ENCODE assay signal across 1 cellular context in genomic region chr6:143936986-143937765, GRCh38.
TF ChIP-seq lines count a peak whose summit lies in the region.

No MANE protein-coding gene starts in this region.

TF ChIP-seq in HepG2, 621 proteins besides CTCF, POLR2A, EP300 and RAD21 (continued from another document and continues in another):
- TF ChIP-seq ZBTB49 (CRISPR knock-in tag; IDR thresholded peaks at IDR 0.05; ENCODE audit: borderline replicate concordance) (no peak), ZNF563 (CRISPR knock-in tag; IDR thresholded peaks at IDR 0.05) (no peak), GATAD2A (CRISPR knock-in tag; IDR thresholded peaks at IDR 0.05) (peak; percentile 35; the same call in 1 of the 2 replicates), BRF2 (CRISPR knock-in tag; IDR thresholded peaks at IDR 0.05) (no peak), ZNF367 (CRISPR knock-in tag; IDR thresholded peaks at IDR 0.05; ENCODE audit: borderline replicate concordance) (no peak), ZNF691 (CRISPR knock-in tag; IDR thresholded peaks at IDR 0.05; ENCODE audit: borderline replicate concordance, low read depth) (no peak), ZBTB21 (CRISPR knock-in tag; IDR thresholded peaks at IDR 0.05) (no peak), SRSF9 (IDR thresholded peaks at IDR 0.05; ENCODE audit: borderline replicate concordance, insufficient read depth, low read depth, low read length, poor library complexity, severe bottlenecking) (no peak), ZBTB20 (CRISPR knock-in tag; IDR thresholded peaks at IDR 0.05; ENCODE audit: borderline replicate concordance, low read depth) (no peak), ZNF225 (CRISPR knock-in tag; IDR thresholded peaks at IDR 0.05) (no peak), ZNF674 (CRISPR knock-in tag; IDR thresholded peaks at IDR 0.05; ENCODE audit: low read depth) (no peak), ZNF362 (CRISPR knock-in tag; IDR thresholded peaks at IDR 0.05; ENCODE audit: borderline replicate concordance) (no peak; the same call in 1 of the 2 replicates), ZNF562 (CRISPR knock-in tag; IDR thresholded peaks at IDR 0.05; ENCODE audit: borderline replicate concordance) (no peak), U2AF1 (optimal IDR thresholded peaks at IDR 0.05; ENCODE audit: low read depth, low read length) (no peak), HMGXB3 (CRISPR knock-in tag; IDR thresholded peaks at IDR 0.05; ENCODE audit: borderline replicate concordance) (no peak), HNF4A (CRISPR knock-in tag; IDR thresholded peaks at IDR 0.05) (peak; percentile 75), TMF1 (CRISPR knock-in tag; IDR thresholded peaks at IDR 0.05; ENCODE audit: low read depth) (no peak), RXRB (CRISPR knock-in tag; IDR thresholded peaks at IDR 0.05; ENCODE audit: borderline replicate concordance) (peak; percentile 34; the same call in 1 of the 2 replicates), ATF3 (CRISPR knock-in tag; IDR thresholded peaks at IDR 0.05) (no peak), ZNF136 (CRISPR knock-in tag; IDR thresholded peaks at IDR 0.05; ENCODE audit: low read depth) (no peak), HINFP (CRISPR knock-in tag; IDR thresholded peaks at IDR 0.05; ENCODE audit: low read depth) (no peak), TBX3 (IDR thresholded peaks at IDR 0.05; ENCODE audit: borderline replicate concordance) (no peak), RFX3 (CRISPR knock-in tag; IDR thresholded peaks at IDR 0.05) (no peak), ASH2L (IDR thresholded peaks at IDR 0.05; ENCODE audit: insufficient read length, low read depth, low read length) (no peak), PHF21A (CRISPR knock-in tag; IDR thresholded peaks at IDR 0.05) (no peak), ZKSCAN1 (IDR thresholded peaks at IDR 0.05; ENCODE audit: low read length) (no peak), ZNF678 (CRISPR knock-in tag; IDR thresholded peaks at IDR 0.05) (no peak), ZNF879 (CRISPR knock-in tag; IDR thresholded peaks at IDR 0.05) (no peak), ZNF772 (CRISPR knock-in tag; IDR thresholded peaks at IDR 0.05) (no peak), RARG (CRISPR knock-in tag; IDR thresholded peaks at IDR 0.05; ENCODE audit: low read depth) (no peak), KDM5B (CRISPR knock-in tag; IDR thresholded peaks at IDR 0.05; ENCODE audit: borderline replicate concordance) (no peak), PHF5A (CRISPR knock-in tag; IDR thresholded peaks at IDR 0.05; ENCODE audit: low read depth, unreplicated experiment) (no peak), ZNF121 (CRISPR knock-in tag; IDR thresholded peaks at IDR 0.05) (no peak), FOXP1 (IDR thresholded peaks at IDR 0.05) (no peak), FOXP1 (CRISPR knock-in tag; IDR thresholded peaks at IDR 0.05) (peak; percentile 32; the same call in 1 of the 2 replicates), RERE (CRISPR knock-in tag; IDR thresholded peaks at IDR 0.05; ENCODE audit: low read depth) (no peak), SP2 (CRISPR knock-in tag; IDR thresholded peaks at IDR 0.05) (no peak), ARID3A (IDR thresholded peaks at IDR 0.05; ENCODE audit: low read depth, low read length) (0 out of 2 replicates have a peak, but pooled peaks have one; percentile 8), ARNTL (CRISPR knock-in tag; IDR thresholded peaks at IDR 0.05) (no peak), RARA (CRISPR knock-in tag; IDR thresholded peaks at IDR 0.05) (0 out of 2 replicates have a peak, but pooled peaks have one; percentile 16), NFE2 (CRISPR knock-in tag; IDR thresholded peaks at IDR 0.05) (no peak), HHEX (CRISPR knock-in tag; IDR thresholded peaks at IDR 0.05) (no peak), SMYD3 (CRISPR knock-in tag; IDR thresholded peaks at IDR 0.05) (no peak), SNAPC2 (CRISPR knock-in tag; IDR thresholded peaks at IDR 0.05) (no peak), ZNF883 (CRISPR knock-in tag; IDR thresholded peaks at IDR 0.05; ENCODE audit: not compliant biosample characterization) (no peak), ZNF282 (IDR thresholded peaks at IDR 0.05; ENCODE audit: partially characterized antibody) (no peak), KLF9 (CRISPR knock-in tag; IDR thresholded peaks at IDR 0.05; ENCODE audit: low read depth) (no peak), CEBPB (IDR thresholded peaks at IDR 0.05; ENCODE audit: borderline replicate concordance, low read depth, low read length) (peak; percentile 51; the same call in 1 of the 2 replicates)
